ENCODE assay signal across 25 cellular contexts in the genomic region with DNA sequence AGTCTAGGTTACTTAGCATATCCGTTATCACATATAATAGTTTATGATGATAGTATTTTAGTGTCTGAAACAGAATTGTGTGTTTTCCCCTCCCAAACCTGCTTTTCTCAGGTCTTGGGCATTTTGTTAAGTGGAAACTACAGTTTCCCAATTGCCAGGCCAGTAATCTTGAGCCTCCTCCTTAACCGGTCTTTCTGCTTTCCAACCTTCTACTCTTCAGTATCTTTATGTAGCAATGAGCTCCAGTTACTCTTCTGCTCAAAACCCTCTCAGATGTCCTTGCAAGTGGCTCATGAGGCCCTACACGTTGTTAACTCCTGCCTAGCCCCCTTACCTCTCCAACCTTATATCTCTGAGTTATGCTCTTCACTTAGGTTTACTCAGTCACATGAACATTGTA. TPM values are rescaled to one million over a fixed set of nuclear protein-coding genes. Genes with fewer than 3 reads are reported as not detected.
DNase-seq lines count a peak whose midpoint lies in the region; ATAC-seq and TF ChIP-seq lines count a peak whose summit lies in the region.
"Had no signal": no experiment of that assay in that cellular context is flagged by ENCODE, and none has a peak within 500 bp of the region (broad histone marks: within the 10 kb centered on the region; RNA-seq: fewer than 3 reads in every experiment).

No MANE protein-coding gene starts in this region.

- no peak for TF ChIP-seq CTCF in thyroid gland (IDR thresholded peaks at IDR 0.05)

- no peaks in the 10 kb centered on the region for H3K27me3 Mint-ChIP-seq in activated T-cell treated with anti-CD3 and anti-CD28 coated beads, Interleukin-2, amount 50 U/mL, for 72 hours (ENCODE audit: low read depth)
- no peaks in the 10 kb centered on the region for H3K27me3 Mint-ChIP-seq in activated T-helper 17 cell treated with anti-CD3 and anti-CD28 coated beads, Interleukin-2, amount 50 U/mL, for 72 hours
- no peaks in the 10 kb centered on the region for H3K27me3 Mint-ChIP-seq in memory B cell

- H3K36me3 ChIP-seq in thyroid gland: no peaks in the 10 kb centered on the region

- ATAC-seq in activated T-cell treated with anti-CD3 and anti-CD28 coated beads, Interleukin-2, amount 50 U/mL, for 72 hours (replicated peaks in 1 of 2): no peak
- no peak for ATAC-seq in activated T-helper 17 cell treated with anti-CD3 and anti-CD28 coated beads, Interleukin-2, amount 50 U/mL, for 72 hours (replicated peaks)
- ATAC-seq in memory B cell (ENCODE audit: low read depth): no peak
- ATAC-seq in GM18867 (IDR thresholded peaks at IDR 0.05; ENCODE audit: unreplicated experiment): no peak
- ATAC-seq: gastroesophageal sphincter, HepG2 had no signal

- TF ChIP-seq POLR2A in thyroid gland (IDR thresholded peaks at IDR 0.05): no peak

- H3K27ac Mint-ChIP-seq in activated T-cell treated with anti-CD3 and anti-CD28 coated beads, Interleukin-2, amount 50 U/mL, for 72 hours: peak overlapping the region; percentile 47
- peak overlapping the region; percentile 5 for H3K27ac Mint-ChIP-seq in activated T-helper 17 cell treated with anti-CD3 and anti-CD28 coated beads, Interleukin-2, amount 50 U/mL, for 72 hours
- peak overlapping the region; percentile 45 for H3K27ac Mint-ChIP-seq in memory B cell

- peaks cover 19 to 57% of the 10 kb centered on the region in 2 donors for H3K36me3 Mint-ChIP-seq in activated T-cell treated with anti-CD3 and anti-CD28 coated beads, Interleukin-2, amount 50 U/mL, for 72 hours (ENCODE audit: insufficient read depth in 2 of 2)
- peaks cover 99% of the 10 kb centered on the region for H3K36me3 Mint-ChIP-seq in activated T-helper 17 cell treated with anti-CD3 and anti-CD28 coated beads, Interleukin-2, amount 50 U/mL, for 72 hours (ENCODE audit: low read depth)
- peaks cover 47% of the 10 kb centered on the region for H3K36me3 Mint-ChIP-seq in memory B cell

- H3K9me3 Mint-ChIP-seq in activated T-cell treated with anti-CD3 and anti-CD28 coated beads, Interleukin-2, amount 50 U/mL, for 72 hours: no peaks in the 10 kb centered on the region
- H3K9me3 Mint-ChIP-seq in activated T-helper 17 cell treated with anti-CD3 and anti-CD28 coated beads, Interleukin-2, amount 50 U/mL, for 72 hours: no peaks in the 10 kb centered on the region
- no peaks in the 10 kb centered on the region for H3K9me3 Mint-ChIP-seq in memory B cell

- peaks cover 64 to 78% of the 10 kb centered on the region in 2 donors for H3K4me1 ChIP-seq in thyroid gland

- 49 to 61% methylated on average over 3 of the region's 3 CpGs for WGBS in thyroid gland, 2 donors

- H3K27ac ChIP-seq in thyroid gland: peak overlapping the region in 2 of 3 donors; percentile 14 to 39
- H3K27ac ChIP-seq: BLaER1 treated with 17β-estradiol and CSF1 and Interleukin-3, amounts not matched to agents 10 nM and 100 nM; esophagus squamous epithelium; gastroesophageal sphincter had no signal

- H3K4me1 Mint-ChIP-seq in activated T-cell treated with anti-CD3 and anti-CD28 coated beads, Interleukin-2, amount 50 U/mL, for 72 hours (ENCODE audit: low read depth): peaks cover 58% of the 10 kb centered on the region
- peaks cover 62% of the 10 kb centered on the region for H3K4me1 Mint-ChIP-seq in activated T-helper 17 cell treated with anti-CD3 and anti-CD28 coated beads, Interleukin-2, amount 50 U/mL, for 72 hours
- H3K4me1 Mint-ChIP-seq in memory B cell: peaks cover 57% of the 10 kb centered on the region

- H3K4me3 ChIP-seq in thyroid gland (replicated peaks in 1 of 3): no peak overlapping the region
- H3K4me3 ChIP-seq: BLaER1 treated with 17β-estradiol and CSF1 and Interleukin-3, amounts not matched to agents 10 nM and 100 nM; esophagus squamous epithelium; gastroesophageal sphincter; MG63 had no signal

- no peak for DNase-seq in activated T-cell treated with anti-CD3 and anti-CD28 coated beads, Interleukin-2, amount 50 U/mL, for 72 hours
- DNase-seq in activated T-cell treated with anti-CD3 and anti-CD28 coated beads, Interleukin-2, amount 50 U/mL, for 1 hour: no peak
- DNase-seq in memory B cell (ENCODE audit: low spot score in 2 of 2) (no peak), thyroid gland (no peak), SHP77 treated with DMSO at 0.1 percent for 48 hours (lab: John Stamatoyannopoulos, UW) (no peak), DMS153 treated with DMSO at 0.1 percent for 48 hours (lab: John Stamatoyannopoulos, UW; ENCODE audit: unreplicated experiment) (no peak)
- DNase-seq: activated CD4-positive, CD25-positive, alpha-beta regulatory T cell; activated gamma-delta T cell treated with Interleukin-2 at 50 U/mL for 16 hours; anterior cingulate cortex; cerebellar nuclear complex; DMS153; effector CD4-positive, alpha-beta T cell; esophagus squamous epithelium; GDM1; MG63; NCI-H146; NCI-H2171; NCI-H526; SK-N-SH; T-helper 9 cell had no signal

- H3K27me3 ChIP-seq in thyroid gland: no peaks in the 10 kb centered on the region
- H3K27me3 ChIP-seq: BLaER1 treated with 17β-estradiol and CSF1 and Interleukin-3, amounts not matched to agents 10 nM and 100 nM; esophagus squamous epithelium; gastroesophageal sphincter; MG63 had no signal

- H3K4me3 Mint-ChIP-seq in activated T-cell treated with anti-CD3 and anti-CD28 coated beads, Interleukin-2, amount 50 U/mL, for 72 hours: no peak overlapping the region
- H3K4me3 Mint-ChIP-seq in activated T-helper 17 cell treated with anti-CD3 and anti-CD28 coated beads, Interleukin-2, amount 50 U/mL, for 72 hours: no peak overlapping the region
- H3K4me3 Mint-ChIP-seq in memory B cell: no peak overlapping the region

- H3K9me3 ChIP-seq in thyroid gland: no peaks in the 10 kb centered on the region
- H3K9me3 ChIP-seq: BLaER1 treated with 17β-estradiol and CSF1 and Interleukin-3, amounts not matched to agents 10 nM and 100 nM; esophagus squamous epithelium; gastroesophageal sphincter; MG63; SK-N-SH had no signal

- intact Hi-C loops in thyroid gland (cut with DNase I): no loop called here

RNA-seq across cellular contexts. Expression of a gene that starts 22.0 kb away (rescaled TPM):
- 100 to 1,000 TPM; 173 to 194 TPM for total RNA-seq in activated T-cell treated with anti-CD3 and anti-CD28 coated beads, Interleukin-2, amount 50 U/mL, for 72 hours
- total RNA-seq in activated T-helper 17 cell treated with anti-CD3 and anti-CD28 coated beads, Interleukin-2, amount 50 U/mL, for 72 hours: 100 to 1,000 TPM; 119 to 123 TPM
- total RNA-seq in thyroid gland: 100 to 1,000 TPM; 165 to 189 (median 169) TPM
